In the genomic region with DNA sequence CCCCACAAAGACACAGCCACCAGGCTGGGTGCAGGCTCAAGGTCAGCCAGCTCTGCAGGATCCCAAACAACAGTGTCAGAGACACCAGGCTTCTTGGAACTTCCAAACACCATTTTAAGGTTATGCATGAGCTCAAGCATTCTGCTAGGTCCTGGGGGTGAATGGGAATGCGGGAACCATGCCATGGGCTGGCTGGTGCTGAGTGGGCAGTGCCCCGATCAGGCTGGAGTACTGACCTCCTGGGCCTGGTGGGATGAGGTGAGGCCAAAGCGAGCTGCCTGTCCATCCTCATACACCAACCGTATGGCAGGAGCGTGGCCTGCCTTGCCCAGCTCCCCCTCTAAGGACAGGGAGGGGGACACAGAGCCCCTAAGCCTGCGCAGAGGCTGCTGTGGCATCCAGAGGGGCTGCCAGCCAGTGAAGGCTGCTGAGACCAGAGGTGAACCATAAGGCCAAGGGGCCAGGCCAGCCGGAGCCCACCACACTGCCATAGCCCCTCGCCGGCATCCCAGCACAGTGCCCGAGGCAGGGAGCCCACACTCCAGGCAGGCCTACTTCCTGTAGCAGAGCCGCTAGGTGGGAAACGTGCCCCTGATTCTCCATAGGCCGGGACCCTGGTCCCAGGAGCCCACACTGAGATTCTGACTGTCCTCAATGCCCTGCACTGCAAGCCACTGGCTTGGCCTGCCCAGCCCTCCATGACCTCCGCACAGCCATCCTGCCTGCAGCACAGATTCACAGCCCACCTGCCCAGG, we compare ENCODE assay signal across 9 cellular contexts.
DNase-seq lines count a peak whose midpoint lies in the region; ATAC-seq lines count a peak whose summit lies in the region.
"Had no signal": no experiment of that assay in that cellular context is flagged by ENCODE, and none has a peak within 500 bp of the region (broad histone marks: within the 10 kb centered on the region; RNA-seq: fewer than 3 reads in every experiment).

No MANE protein-coding gene starts in this region.

- H3K27ac ChIP-seq in right cardiac atrium (ENCODE audit: low read length) = peak overlapping the region; percentile 16
- H3K27ac ChIP-seq in skeletal muscle tissue (ENCODE audit: low read depth, low read length) = peak overlapping the region; percentile 73

- H3K9me3 ChIP-seq in right cardiac atrium (ENCODE audit: control insufficient read depth, low read length) (no peaks in the 10 kb centered on the region), skeletal muscle tissue (ENCODE audit: control insufficient read depth in 3 of 3, low read length in 3 of 3) (no peaks in the 10 kb centered on the region)

- peaks cover 51% of the 10 kb centered on the region for H3K4me1 Mint-ChIP-seq in activated T-helper 17 cell treated with anti-CD3 and anti-CD28 coated beads, Interleukin-2, amount 50 U/mL, for 72 hours

- intact Hi-C loops in right cardiac atrium (cut with DNase I) = no loop called here

- peak overlapping the region; percentile 96 for H3K27ac Mint-ChIP-seq in activated T-helper 17 cell treated with anti-CD3 and anti-CD28 coated beads, Interleukin-2, amount 50 U/mL, for 72 hours

- H3K27me3 ChIP-seq in H7 (ENCODE audit: control insufficient read depth, insufficient read depth, low read length) = no peaks in the 10 kb centered on the region
- H3K27me3 ChIP-seq in right cardiac atrium (ENCODE audit: control insufficient read depth, insufficient read depth) = no peaks in the 10 kb centered on the region
- H3K27me3 ChIP-seq in skeletal muscle tissue (ENCODE audit: control insufficient read depth in 3 of 3, insufficient read depth in 3 of 3, low read length in 3 of 3) = no peaks in the 10 kb centered on the region

- H3K4me1 ChIP-seq in right cardiac atrium (ENCODE audit: control insufficient read depth, insufficient read depth, low read length) (peaks cover 35% of the 10 kb centered on the region), skeletal muscle tissue (ENCODE audit: control insufficient read depth in 3 of 3, insufficient read depth in 3 of 3, low read length in 3 of 3) (peaks cover 86 to 97% (median 94%) of the 10 kb centered on the region in 3 donors)

- 91% methylated on average over 14 of the region's 14 CpGs for WGBS in right cardiac atrium

- DNase-seq in H7 = peak; percentile 44
- peak in 1 of 3 donors; percentile 61 for DNase-seq in right cardiac atrium
- DNase-seq in stimulated activated naive CD4-positive, alpha-beta T cell (lab: John Stamatoyannopoulos, UW) = no peak
- DNase-seq in COR-L47 (lab: John Stamatoyannopoulos, UW) = no peak
- DNase-seq: NCI-H2171 treated with DMSO at 0.1 percent for 48 hours had no signal

- no peak for ATAC-seq in activated T-helper 17 cell treated with anti-CD3 and anti-CD28 coated beads, Interleukin-2, amount 50 U/mL, for 72 hours (replicated peaks)
- ATAC-seq in right cardiac atrium (peak; percentile 1 to 3), HG02885 (IDR thresholded peaks at IDR 0.05; ENCODE audit: poor library complexity, unreplicated experiment) (no peak), GM19463 (IDR thresholded peaks at IDR 0.05; ENCODE audit: unreplicated experiment) (no peak)

- H3K4me3 ChIP-seq in H7 (ENCODE audit: insufficient read depth, low read depth, low read length) = no peak overlapping the region
- no peak overlapping the region for H3K4me3 ChIP-seq in right cardiac atrium (ENCODE audit: low read length)
- H3K4me3 ChIP-seq in skeletal muscle tissue (ENCODE audit: low read length in 3 of 3) = peak overlapping the region; percentile 20 to 45 (median 23)

- H3K9me3 Mint-ChIP-seq in activated T-helper 17 cell treated with anti-CD3 and anti-CD28 coated beads, Interleukin-2, amount 50 U/mL, for 72 hours = no peaks in the 10 kb centered on the region

- peak overlapping the region; percentile 98 for H3K4me3 Mint-ChIP-seq in activated T-helper 17 cell treated with anti-CD3 and anti-CD28 coated beads, Interleukin-2, amount 50 U/mL, for 72 hours

- H3K27me3 Mint-ChIP-seq in activated T-helper 17 cell treated with anti-CD3 and anti-CD28 coated beads, Interleukin-2, amount 50 U/mL, for 72 hours = no peaks in the 10 kb centered on the region

- peak overlapping the region; percentile 42 to 67 (median 57) for H3K9ac ChIP-seq in skeletal muscle tissue (ENCODE audit: low read depth in 1 of 3, low read length in 3 of 3)

- H3K36me3 Mint-ChIP-seq in activated T-helper 17 cell treated with anti-CD3 and anti-CD28 coated beads, Interleukin-2, amount 50 U/mL, for 72 hours (ENCODE audit: low read depth) = peaks cover 13% of the 10 kb centered on the region

- H3K36me3 ChIP-seq in H7 (replicated peaks; ENCODE audit: control insufficient read depth, insufficient read depth, low read length) (no peaks in the 10 kb centered on the region), skeletal muscle tissue (ENCODE audit: control insufficient read depth in 3 of 3, insufficient read depth in 3 of 3, low read length in 3 of 3) (peaks cover 0 to 4% (median 3%) of the 10 kb centered on the region in 3 donors)

Comparison
In these comparisons a context has a peak if more than half of its experiments do, and no peak if none do; other contexts are left out.
1. H3K4me3 ChIP-seq: peak in skeletal muscle tissue (3 of 3); none in H7 (single experiment) and right cardiac atrium (single experiment).
2. ATAC-seq: peak in right cardiac atrium (2 of 2); none in activated T-helper 17 cell treated with anti-CD3 and anti-CD28 coated beads, Interleukin-2, amount 50 U/mL, for 72 hours (single experiment), HG02885 (single experiment) and GM19463 (single experiment).